ENCODE assay signal across 9 cellular contexts in the genomic region with DNA sequence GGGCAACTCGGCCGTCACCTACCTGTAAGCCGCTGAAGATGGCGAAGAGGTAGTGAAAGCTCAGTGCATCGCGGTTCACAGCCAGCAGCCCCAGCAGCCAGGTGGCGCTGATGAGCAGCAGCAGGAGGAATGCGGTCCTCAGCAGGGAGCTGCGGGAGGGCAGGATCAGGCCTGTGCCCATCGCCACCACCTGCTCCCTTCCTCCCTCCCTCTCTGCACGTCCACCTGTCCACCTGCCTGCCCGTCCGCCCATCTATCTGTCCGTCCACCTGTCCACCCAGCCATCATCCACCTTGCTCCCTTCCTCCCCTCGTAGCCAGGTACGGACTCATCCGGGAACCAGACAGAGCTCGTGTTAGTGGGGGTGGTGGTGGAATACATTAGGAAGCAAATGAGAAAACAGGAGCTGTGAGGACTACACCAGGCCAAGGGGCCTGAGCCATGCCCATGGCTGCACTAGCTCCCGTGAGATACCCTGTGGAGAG. TPM values are rescaled to one million over a fixed set of nuclear protein-coding genes. Genes with fewer than 3 reads are reported as not detected.
DNase-seq lines count a peak whose midpoint lies in the region; ATAC-seq and TF ChIP-seq lines count a peak whose summit lies in the region.
"Had no signal": no experiment of that assay in that cellular context is flagged by ENCODE, and none has a peak within 500 bp of the region (broad histone marks: within the 10 kb centered on the region; RNA-seq: fewer than 3 reads in every experiment).

No MANE protein-coding gene starts in this region.

- H3K27ac Mint-ChIP-seq in Calu3 (ENCODE audit: unreplicated experiment), result no peak overlapping the region
- peak overlapping the region in 1 of 2 donors; percentile 29 for H3K27ac Mint-ChIP-seq in activated naive CD4-positive, alpha-beta T cell treated with anti-CD3 and anti-CD28 coated beads, Interleukin-2, amount 50 U/mL, for 72 hours

- H3K79me2 ChIP-seq in SU-DHL-6 (ENCODE audit: insufficient read depth, low read length), result no peaks in the 10 kb centered on the region

- DNase-seq in Calu3 (peak; percentile 89), KG1 (lab: John Stamatoyannopoulos, UW) (peak; percentile 57), left ventricle myocardium inferior (peak; percentile 50)
- DNase-seq in activated naive CD4-positive, alpha-beta T cell treated with anti-CD3 and anti-CD28 coated beads, Interleukin-2, amount 50 U/mL, for 72 hours (ENCODE audit: low spot score in 2 of 2), result peak; percentile 75 to 85
- peak; percentile 38 to 62 (median 59) for DNase-seq in stimulated activated CD4-positive, alpha-beta T cell treated with anti-CD3 and anti-CD28 coated beads, Interleukin-12 subunit alpha, Interleukin-12 subunit beta, amount 100 ng/mL, for 48 hours (ENCODE audit: low read depth in 2 of 3, low spot score in 1 of 3)

- no peak overlapping the region for H3K4me3 Mint-ChIP-seq in Calu3 (ENCODE audit: low read depth, unreplicated experiment)

- intact Hi-C loops in Calu3 (cut with micrococcal nuclease; ENCODE audit: unreplicated experiment) (loop anchor here (1.0 to 5.0 kb wide), 2 partner anchors 23 to 175 kb away; no protein-coding TSS in a partner anchor), left ventricle myocardium inferior (cut with micrococcal nuclease) (loop anchor here (10.0 kb wide), 1 partner anchor 177 kb away; no protein-coding TSS in a partner anchor)

- H3K4me1 ChIP-seq in left ventricle myocardium inferior, result no peaks in the 10 kb centered on the region

- no peak overlapping the region for H2AFZ ChIP-seq in SU-DHL-6 (ENCODE audit: low read depth, low read length, severe bottlenecking)

- ATAC-seq in activated naive CD4-positive, alpha-beta T cell treated with anti-CD3 and anti-CD28 coated beads, Interleukin-2, amount 50 U/mL, for 72 hours, result peak; percentile 78 to 81
- no peak for ATAC-seq in GM19328 (IDR thresholded peaks at IDR 0.05; ENCODE audit: unreplicated experiment)
- ATAC-seq in GM19455 (IDR thresholded peaks at IDR 0.05; ENCODE audit: unreplicated experiment), result no peak

- H3K4me2 ChIP-seq in SU-DHL-6 (ENCODE audit: low read depth, low read length, poor library complexity, severe bottlenecking), result no peak overlapping the region

- no peaks in the 10 kb centered on the region for H3K27me3 Mint-ChIP-seq in Calu3 (ENCODE audit: unreplicated experiment)

- no TSS peak for BruUV-seq in Calu3 (replicated peaks; lab: Mats Ljungman, UMichigan)

- no peak overlapping the region for H3K9ac ChIP-seq in SU-DHL-6 (ENCODE audit: low read length)

- H3K4me3 ChIP-seq in SU-DHL-6 (ENCODE audit: insufficient read depth, low read length, poor library complexity, severe bottlenecking) (no peak overlapping the region), left ventricle myocardium inferior (no peak overlapping the region)
- H3K4me3 ChIP-seq: SK-N-MC had no signal

- H3K9me2 ChIP-seq in SU-DHL-6 (replicated peaks; ENCODE audit: insufficient read depth, low read length), result no peaks in the 10 kb centered on the region

- TF ChIP-seq CTCF in Calu3 (IDR thresholded peaks at IDR 0.05; ENCODE audit: unreplicated experiment) (peak; percentile 98), SU-DHL-6 (IDR thresholded peaks at IDR 0.05; ENCODE audit: insufficient read depth, low read length, poor library complexity, severe bottlenecking) (peak; percentile 60), left ventricle myocardium inferior (IDR thresholded peaks at IDR 0.05; ENCODE audit: borderline replicate concordance) (peak; percentile 87)

- H3K36me3 Mint-ChIP-seq in Calu3 (ENCODE audit: insufficient read depth, unreplicated experiment), result peaks cover 33% of the 10 kb centered on the region
- H3K36me3 Mint-ChIP-seq in activated naive CD4-positive, alpha-beta T cell treated with anti-CD3 and anti-CD28 coated beads, Interleukin-2, amount 50 U/mL, for 72 hours, result no peaks in the 10 kb centered on the region

- H3K36me3 ChIP-seq in SU-DHL-6 (ENCODE audit: low read length), result no peaks in the 10 kb centered on the region
- H3K36me3 ChIP-seq in left ventricle myocardium inferior, result no peaks in the 10 kb centered on the region

- H3K27me3 ChIP-seq in SU-DHL-6 (ENCODE audit: low read length) (no peaks in the 10 kb centered on the region), left ventricle myocardium inferior (ENCODE audit: low read depth) (peaks cover 30% of the 10 kb centered on the region)

- CTCF ChIA-PET in Calu3 (lab: Charles Lee), result interaction anchor here (0.7 to 1.8 kb wide), 16 partner anchors 9 to 207 kb away, joined by 3 to 37 read pairs (median 5); a partner anchor contains a TSS

- H3K4me1 Mint-ChIP-seq in Calu3 (ENCODE audit: low read depth, unreplicated experiment), result peaks cover 47% of the 10 kb centered on the region

- H4K20me1 ChIP-seq in SU-DHL-6 (ENCODE audit: low read depth, low read length), result no peaks in the 10 kb centered on the region

- no peaks in the 10 kb centered on the region for H3K9me3 Mint-ChIP-seq in Calu3 (ENCODE audit: low read depth, unreplicated experiment)
- H3K9me3 Mint-ChIP-seq in activated naive CD4-positive, alpha-beta T cell treated with anti-CD3 and anti-CD28 coated beads, Interleukin-2, amount 50 U/mL, for 72 hours, result no peaks in the 10 kb centered on the region

- no peak overlapping the region for H3K27ac ChIP-seq in SU-DHL-6 (ENCODE audit: low read depth, low read length)
- H3K27ac ChIP-seq in left ventricle myocardium inferior (replicated peaks), result no peak overlapping the region
- H3K27ac ChIP-seq: SK-N-MC had no signal

- no peaks in the 10 kb centered on the region for H3F3A ChIP-seq in SU-DHL-6 (ENCODE audit: insufficient read depth)

- H3K9me3 ChIP-seq in SU-DHL-6 (ENCODE audit: insufficient read depth, low read length) (no peaks in the 10 kb centered on the region), left ventricle myocardium inferior (replicated peaks) (no peaks in the 10 kb centered on the region)

RNA-seq across cellular contexts. Expression of a gene that starts 32.2 kb away (rescaled TPM):
- total RNA-seq in Calu3 (2022) (74.8 and 79.6 TPM in 2 replicates), left ventricle myocardium inferior (42.0 TPM)
- total RNA-seq in activated naive CD4-positive, alpha-beta T cell treated with anti-CD3 and anti-CD28 coated beads, Interleukin-2, amount 50 U/mL, for 72 hours, result 10 to 100 TPM; 89.3 to 94.1 TPM

Comparison
In these comparisons a context has a peak if more than half of its experiments do, and no peak if none do; other contexts are left out.
1. ATAC-seq: peak in activated naive CD4-positive, alpha-beta T cell treated with anti-CD3 and anti-CD28 coated beads, Interleukin-2, amount 50 U/mL, for 72 hours (2 of 2); none in GM19328 (single experiment) and GM19455 (single experiment).
2. Peak in every context shown above with its lines, with median percentiles within 50 percentile points of each other: DNase-seq and CTCF ChIP-seq.